In genomic region chr14:89406941-89407340, GRCh38 we compare ENCODE assay signal across 11 cellular contexts. TPM values are rescaled to one million over a fixed set of nuclear protein-coding genes. Genes with fewer than 3 reads are reported as not detected.
DNase-seq lines count a peak whose midpoint lies in the region; ATAC-seq and TF ChIP-seq lines count a peak whose summit lies in the region.
"Had no signal": no experiment of that assay in that cellular context is flagged by ENCODE, and none has a peak within 500 bp of the region (broad histone marks: within the 10 kb centered on the region; RNA-seq: fewer than 3 reads in every experiment).

No MANE protein-coding gene starts in this region.

- no peak overlapping the region for H4K91ac ChIP-seq in IMR-90 (ENCODE audit: insufficient read depth, low read depth, low read length)

- no peaks in the 10 kb centered on the region for H3K9me3 Mint-ChIP-seq in naive thymus-derived CD4-positive, alpha-beta T cell

- H3K4me2 ChIP-seq in BLaER1 treated with 17β-estradiol and CSF1 and Interleukin-3, amounts not matched to agents 10 nM and 100 nM = peak overlapping the region; percentile 24 to 82 (median 49); a peak in 21 of 22 replicates
- 0 out of 2 replicates have a peak overlapping the region, but pooled peaks have one; percentile 19 for H3K4me2 ChIP-seq in IMR-90 (ENCODE audit: low read depth, low read length)

- H3K4me1 Mint-ChIP-seq in naive thymus-derived CD4-positive, alpha-beta T cell = peaks cover 50 to 92% (median 86%) of the 10 kb centered on the region in 7 donors

- in situ Hi-C loops in IMR-90 (cut with MboI; ENCODE audit: low sequenced_read_pairs) = no loop called here

- no peaks in the 10 kb centered on the region for H3K27me3 ChIP-seq in BLaER1 treated with 17β-estradiol and CSF1 and Interleukin-3, amounts not matched to agents 10 nM and 100 nM
- H3K27me3 ChIP-seq in IMR-90 (ENCODE audit: control insufficient read depth, insufficient read depth, low read length) = no peaks in the 10 kb centered on the region
- H3K27me3 ChIP-seq in naive thymus-derived CD4-positive, alpha-beta T cell (ENCODE audit: control insufficient read depth in 2 of 2, insufficient read depth in 2 of 2, low read length in 2 of 2) = no peaks in the 10 kb centered on the region

- no peak for TF ChIP-seq RAD21 in IMR-90 (IDR thresholded peaks at IDR 0.05; ENCODE audit: low read length)

- H3K79me1 ChIP-seq in IMR-90 (ENCODE audit: low read depth in 1 of 2, low read length in 2 of 2) = peaks cover 38 to 93% of the 10 kb centered on the region in 2 experiments

- no peak overlapping the region for H2AK9ac ChIP-seq in IMR-90 (replicated peaks; ENCODE audit: low read depth, low read length, poor library complexity)

- no peak overlapping the region for H2AK5ac ChIP-seq in IMR-90 (ENCODE audit: low read depth, low read length)

- H3K23ac ChIP-seq in IMR-90 (ENCODE audit: low read depth, low read length) = 0 out of 2 replicates have a peak overlapping the region, but pooled peaks have one; percentile 56

- peaks cover 10 to 72% (median 43%) of the 10 kb centered on the region in 11 experiments; a peak in 14 of 22 replicates for H4K20me1 ChIP-seq in BLaER1 treated with 17β-estradiol and CSF1 and Interleukin-3, amounts not matched to agents 10 nM and 100 nM
- H4K20me1 ChIP-seq in IMR-90 (ENCODE audit: insufficient read depth, low read length) = peaks cover 58% of the 10 kb centered on the region

- no peak overlapping the region for H3K4ac ChIP-seq in IMR-90 (ENCODE audit: low read depth, low read length)

- peaks cover 0 to 30% (median 19%) of the 10 kb centered on the region in 11 experiments; a peak in 17 of 22 replicates for H3K9me3 ChIP-seq in BLaER1 treated with 17β-estradiol and CSF1 and Interleukin-3, amounts not matched to agents 10 nM and 100 nM (replicated peaks in 1 of 11)
- no peaks in the 10 kb centered on the region for H3K9me3 ChIP-seq in IMR-90 (ENCODE audit: control insufficient read depth, insufficient read depth, low read length)
- H3K9me3 ChIP-seq in naive thymus-derived CD4-positive, alpha-beta T cell (ENCODE audit: control insufficient read depth in 2 of 3, low read length in 3 of 3) = no peaks in the 10 kb centered on the region

- H3K4me1 ChIP-seq in BLaER1 treated with 17β-estradiol and CSF1 and Interleukin-3, amounts not matched to agents 10 nM and 100 nM = peaks cover 53 to 73% (median 62%) of the 10 kb centered on the region in 10 experiments
- H3K4me1 ChIP-seq in IMR-90 (ENCODE audit: control insufficient read depth, insufficient read depth, low read length) = peaks cover 8% of the 10 kb centered on the region
- H3K4me1 ChIP-seq in naive thymus-derived CD4-positive, alpha-beta T cell (ENCODE audit: control insufficient read depth in 2 of 2, insufficient read depth in 2 of 2, low read length in 2 of 2) = peaks cover 14 to 41% of the 10 kb centered on the region in 2 donors

- no peak overlapping the region for H3K56ac ChIP-seq in IMR-90 (ENCODE audit: extremely low read depth, insufficient read depth, low read length)

- TF ChIP-seq CTCF in IMR-90 (conservative IDR thresholded peaks at IDR 0.05; ENCODE audit: low read depth, low read length) = no peak

- H3K14ac ChIP-seq in IMR-90 (replicated peaks; ENCODE audit: low read depth, low read length) = no peak overlapping the region

- TF ChIP-seq POLR2A in IMR-90 (IDR thresholded peaks at IDR 0.05; ENCODE audit: low read depth, low read length) = no peak
- no peak for TF ChIP-seq POLR2A in erythroblast (IDR thresholded peaks at IDR 0.05; ENCODE audit: low read length)

- intact Hi-C loops in IMR-90 (cut with micrococcal nuclease) = no loop called here
- intact Hi-C loops in naive thymus-derived CD4-positive, alpha-beta T cell (cut with micrococcal nuclease) = no loop called here

- no peak for ATAC-seq in IMR-90 (ENCODE audit: low read depth)
- ATAC-seq in naive thymus-derived CD4-positive, alpha-beta T cell = peak; percentile 12

- peak overlapping the region; percentile 5 to 86 (median 56) for H3K27ac Mint-ChIP-seq in naive thymus-derived CD4-positive, alpha-beta T cell

- H3K27ac ChIP-seq in BLaER1 treated with 17β-estradiol and CSF1 and Interleukin-3, amounts not matched to agents 10 nM and 100 nM = peak overlapping the region in 7 of 11 experiments; percentile 1 to 39 (median 32); a peak in 8 of 22 replicates
- no peak overlapping the region for H3K27ac ChIP-seq in IMR-90 (ENCODE audit: insufficient read depth, low read length)
- no peak overlapping the region for H3K27ac ChIP-seq in naive thymus-derived CD4-positive, alpha-beta T cell (ENCODE audit: low read depth, low read length)

- POLR2A ChIA-PET in IMR-90 (lab: Charles Lee; ENCODE audit: unreplicated experiment) = no interaction called here
- POLR2A ChIA-PET in naive thymus-derived CD4-positive, alpha-beta T cell (lab: Charles Lee) = no interaction called here

- H3K27me3 Mint-ChIP-seq in naive thymus-derived CD4-positive, alpha-beta T cell = no peaks in the 10 kb centered on the region

- H3K9me1 ChIP-seq in IMR-90 (ENCODE audit: insufficient read depth, low read length) = peaks cover 19% of the 10 kb centered on the region; the same call in 1 of the 2 replicates

- peaks cover 0 to 38% (median 21%) of the 10 kb centered on the region in 5 donors for H3K36me3 Mint-ChIP-seq in naive thymus-derived CD4-positive, alpha-beta T cell

- dilution Hi-C loops in IMR-90 (cut with HindIII; ENCODE audit: low sequenced_read_pairs, unreplicated experiment) = no loop called here

- BruUV-seq in IMR-90 (replicated peaks; lab: Mats Ljungman, UMichigan) = no TSS peak

- no peak overlapping the region for H2AFZ ChIP-seq in IMR-90 (replicated peaks; ENCODE audit: low read length, poor library complexity)

- CTCF ChIA-PET in IMR-90 (lab: Yijun Ruan, JAX) = interaction anchor here (0.6 to 0.7 kb wide), 2 partner anchors 139 to 371 kb away, joined by 6 read pairs; no protein-coding TSS in a partner anchor
- CTCF ChIA-PET in naive thymus-derived CD4-positive, alpha-beta T cell (lab: Charles Lee) = no interaction called here

- H3K9ac ChIP-seq in BLaER1 treated with 17β-estradiol and CSF1 and Interleukin-3, amounts not matched to agents 10 nM and 100 nM = peak overlapping the region in 1 of 11 experiments; percentile 49; a peak in 3 of 22 replicates
- H3K9ac ChIP-seq in IMR-90 (ENCODE audit: low read depth, low read length) = no peak overlapping the region; the same call in 1 of the 2 replicates

- peak overlapping the region; percentile 3 for H2BK5ac ChIP-seq in IMR-90 (ENCODE audit: low read depth, low read length, poor library complexity, severe bottlenecking)

- H4K5ac ChIP-seq in IMR-90 (ENCODE audit: low read depth, low read length) = 0 out of 2 replicates have a peak overlapping the region, but pooled peaks have one; percentile 2

- H3K36me3 ChIP-seq in BLaER1 treated with 17β-estradiol and CSF1 and Interleukin-3, amounts not matched to agents 10 nM and 100 nM = peaks cover 44 to 81% (median 67%) of the 10 kb centered on the region in 11 experiments
- H3K36me3 ChIP-seq in IMR-90 (ENCODE audit: control insufficient read depth, insufficient read depth, low read length) = peaks cover 30% of the 10 kb centered on the region
- H3K36me3 ChIP-seq in naive thymus-derived CD4-positive, alpha-beta T cell (ENCODE audit: control insufficient read depth in 2 of 3, insufficient read depth in 3 of 3, low read length in 3 of 3) = peaks cover 0 to 21% (median 6%) of the 10 kb centered on the region in 3 experiments

- peak overlapping the region in 9 of 10 donors; percentile 10 to 78 (median 47) for H3K4me3 Mint-ChIP-seq in naive thymus-derived CD4-positive, alpha-beta T cell

- DNase-seq in IMR-90 (no peak), dermis blood vessel endothelial cell (peak; percentile 38), NOMO-1 treated with dmso at 0.1 percent for 144 hours (lab: John Stamatoyannopoulos, UW; ENCODE audit: unreplicated experiment) (no peak), AG08396 (ENCODE audit: low spot score) (no peak), erythroblast (lab: John Stamatoyannopoulos, UW) (no peak)
- no peak for DNase-seq in naive thymus-derived CD4-positive, alpha-beta T cell
- no peak for DNase-seq in stimulated activated CD4-positive, alpha-beta T cell treated with anti-CD3 and anti-CD28 coated beads, Interleukin-1b, Interleukin-23, amount 100 ng/mL, for 48 hours
- DNase-seq: NCI-H1092 treated with DMSO at 0.1 percent for 48 hours; NK-92 treated with Interleukin-12 subunit alpha and Interleukin-12 subunit beta, amount 100 ng/mL, for 24 hours; nucleus accumbens had no signal

- H3K18ac ChIP-seq in IMR-90 (ENCODE audit: low read depth, low read length) = no peak overlapping the region

- H4K8ac ChIP-seq in IMR-90 (ENCODE audit: low read depth in 2 of 2, low read length in 2 of 2) = no peak overlapping the region

- no peak overlapping the region for H2BK20ac ChIP-seq in IMR-90 (ENCODE audit: low read depth, low read length)

- 0 out of 2 replicates have a peak overlapping the region, but pooled peaks have one; percentile 14 for H2BK120ac ChIP-seq in IMR-90 (ENCODE audit: low read depth, low read length)

- no peak overlapping the region for H2BK15ac ChIP-seq in IMR-90 (ENCODE audit: low read depth, low read length)

- H3K4me3 ChIP-seq in BLaER1 treated with 17β-estradiol and CSF1 and Interleukin-3, amounts not matched to agents 10 nM and 100 nM = no peak overlapping the region
- H3K4me3 ChIP-seq in IMR-90 (ENCODE audit: insufficient read depth, low read depth, low read length) = no peak overlapping the region
- no peak overlapping the region for H3K4me3 ChIP-seq in naive thymus-derived CD4-positive, alpha-beta T cell (ENCODE audit: low read length)

- WGBS in IMR-90 (ENCODE audit: extremely low coverage in 2 of 2, insufficient read length in 1 of 2), 2 experiments = 20% methylated on average over 1 of the region's 4 CpGs; no CpG with 5 or more reads in 1 of the 2 experiments

TF ChIP-seq in IMR-90, 13 proteins besides CTCF, POLR2A, EP300 and RAD21 (continues in another document):
- TF ChIP-seq CEBPB (IDR thresholded peaks at IDR 0.05; ENCODE audit: low read depth, low read length) (no peak), RFX5 (IDR thresholded peaks at IDR 0.05; ENCODE audit: low read depth, low read length) (no peak), USF2 (IDR thresholded peaks at IDR 0.05; ENCODE audit: low read depth, low read length) (no peak)

RNA-seq across cellular contexts. Expression of gene FOXN3, which starts 10.1 kb away (rescaled TPM):
- total RNA-seq in IMR-90 (2012; rRNA removed) (32.5 and 33.7 TPM in 2 replicates), dermis blood vessel endothelial cell (25.9 and 39.5 TPM in 2 replicates)
- polyA plus RNA-seq in IMR-90 (2012; rRNA removed) = 22.6 and 23.5 TPM in 2 replicates
- 13.7 and 16.8 TPM in 2 replicates for polyA plus RNA-seq in IMR-90 (2012; cell fraction: cytosol; rRNA removed)
- 13.3 and 17.3 TPM in 2 replicates for polyA plus RNA-seq in IMR-90 (2012; cell fraction: nucleus; rRNA removed; ENCODE audit: low replicate concordance)
- 100 to 1,000 TPM; 103 to 192 (median 149) TPM for total RNA-seq in naive thymus-derived CD4-positive, alpha-beta T cell
- polyA plus RNA-seq in naive thymus-derived CD4-positive, alpha-beta T cell = 100 to 1,000 TPM; 120 to 156 TPM

Comparison
In these comparisons a context has a peak if more than half of its experiments do, and no peak if none do; other contexts are left out.
1. H3K27ac ChIP-seq: peak in BLaER1 treated with 17β-estradiol and CSF1 and Interleukin-3, amounts not matched to agents 10 nM and 100 nM (7 of 11); none in IMR-90 (single experiment) and naive thymus-derived CD4-positive, alpha-beta T cell (single experiment).